ENCODE assay signal across 24 cellular contexts in the genomic region with DNA sequence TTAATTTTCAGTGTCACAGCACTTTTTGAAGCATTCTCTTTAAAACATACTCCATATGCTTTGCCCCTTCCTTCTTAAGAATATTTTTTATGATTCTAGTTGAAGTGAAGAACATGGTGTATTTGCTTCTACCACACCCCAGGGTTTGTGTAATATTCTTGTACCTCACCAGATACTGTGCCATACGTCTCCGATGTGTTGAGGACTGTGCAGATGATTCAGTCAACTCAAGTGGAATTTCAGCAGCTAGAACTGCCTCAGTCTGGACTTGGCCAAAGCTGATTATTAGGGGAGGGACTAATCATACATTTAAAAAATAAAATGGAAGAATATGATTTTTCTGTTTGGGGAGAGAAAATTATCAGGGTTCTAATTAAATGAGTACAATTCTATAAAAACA.
"Had no signal": no experiment of that assay in that cellular context is flagged by ENCODE, and none has a peak within 500 bp of the region (broad histone marks: within the 10 kb centered on the region; RNA-seq: fewer than 3 reads in every experiment).

No MANE protein-coding gene starts in this region.

- H3K36me3 Mint-ChIP-seq: natural killer cell; stimulated activated memory B cell treated with anti-CD40 and anti-IgM and Interleukin-4, amounts not matched to agents 10 μg/mL and 1 μg/mL and 100 μg/mL, for 72 hours had no signal

- H3K9me3 Mint-ChIP-seq: mesothelial cell of epicardium; naive B cell; natural killer cell; stimulated activated memory B cell treated with anti-CD40 and anti-IgM and Interleukin-4, amounts not matched to agents 10 μg/mL and 1 μg/mL and 100 μg/mL, for 72 hours had no signal

- H3K27me3 Mint-ChIP-seq: naive B cell, progenitor cell of endocrine pancreas had no signal

- H3K4me1 Mint-ChIP-seq: naive B cell; stimulated activated memory B cell treated with anti-CD40 and anti-IgM and Interleukin-4, amounts not matched to agents 10 μg/mL and 1 μg/mL and 100 μg/mL, for 72 hours had no signal

- DNase-seq: head of caudate nucleus; hippocampal formation; kidney glomerular epithelial cell; left cardiac atrium; mesendoderm; naive B cell; natural killer cell; ovary; retina; right cardiac atrium; small intestine; spleen; stimulated activated CD4-positive, alpha-beta T cell treated with anti-CD3 and anti-CD28 coated beads, Interleukin-4, amount 100 ng/mL, for 24 hours; stimulated activated naive CD8-positive, alpha-beta T cell treated with anti-CD3 and anti-CD28 coated beads, Interleukin-15, Interleukin-2, amounts not matched to agents 100 U/mL and 50 U/mL, for 24 hours; stomach; testis; thyroid gland; transverse colon; upper lobe of left lung had no signal

- H3K4me1 ChIP-seq: spleen, testis, transverse colon had no signal

- H3K27ac ChIP-seq: ovary, spleen, stomach, testis, thyroid gland, transverse colon had no signal

- H3K36me3 ChIP-seq: ovary, spleen, thyroid gland, transverse colon had no signal

- ATAC-seq: left cardiac atrium; left lobe of liver; natural killer cell; right cardiac atrium; sciatic nerve; stimulated activated memory B cell treated with anti-CD40 and anti-IgM and Interleukin-4, amounts not matched to agents 10 μg/mL and 1 μg/mL and 100 μg/mL, for 72 hours; stimulated activated naive CD8-positive, alpha-beta T cell treated with anti-CD3 and anti-CD28 coated beads, Interleukin-15, Interleukin-2, amounts not matched to agents 100 U/mL and 50 U/mL, for 24 hours had no signal

- H3K4me3 Mint-ChIP-seq: mesothelial cell of epicardium; naive B cell; natural killer cell; stimulated activated memory B cell treated with anti-CD40 and anti-IgM and Interleukin-4, amounts not matched to agents 10 μg/mL and 1 μg/mL and 100 μg/mL, for 72 hours had no signal

- H3K4me3 ChIP-seq: ovary, spleen, stomach, testis, thyroid gland, transverse colon, upper lobe of left lung had no signal

- H3K9me3 ChIP-seq: ovary, spleen, stomach, testis, thyroid gland, transverse colon, upper lobe of left lung had no signal

- H3K27me3 ChIP-seq: ovary, spleen, stomach, testis, thyroid gland, transverse colon, upper lobe of left lung had no signal

- H3K27ac Mint-ChIP-seq: mesothelial cell of epicardium; naive B cell; natural killer cell; stimulated activated memory B cell treated with anti-CD40 and anti-IgM and Interleukin-4, amounts not matched to agents 10 μg/mL and 1 μg/mL and 100 μg/mL, for 72 hours had no signal
